In the genomic region with DNA sequence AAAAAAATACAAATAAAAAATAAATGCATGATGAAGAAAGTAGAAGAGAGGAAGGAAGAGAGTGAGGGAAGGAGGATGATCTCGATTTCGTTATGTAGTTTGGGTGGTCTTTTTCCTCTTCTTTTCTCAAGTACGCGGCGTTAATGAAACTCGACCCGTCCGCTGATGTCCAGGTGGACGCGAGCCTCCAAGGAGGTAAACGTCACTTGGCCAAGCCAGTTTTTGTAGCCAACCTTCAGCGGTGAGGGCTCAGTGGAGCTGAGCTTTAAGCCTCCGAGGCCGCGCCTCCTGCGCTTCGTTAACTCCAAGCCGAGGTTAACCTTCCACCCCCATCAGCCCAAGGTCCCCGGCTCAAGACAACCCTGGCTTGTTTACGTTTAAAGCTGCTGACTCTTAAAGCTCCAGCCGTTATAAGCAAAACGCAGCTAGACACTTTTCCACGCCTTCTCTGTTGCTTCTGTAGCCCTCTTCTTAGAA, we compare ENCODE assay signal across 2 cellular contexts.
TF ChIP-seq lines count a peak whose summit lies in the region.

No MANE protein-coding gene starts in this region.

TF ChIP-seq in HEK293, 187 proteins besides CTCF, POLR2A, EP300 and RAD21 (continued from another document and continues in another):
- peak; percentile 43; the same call in 1 of the 2 replicates for TF ChIP-seq ZFHX2 (tag by site-specific recombination; conservative IDR thresholded peaks at IDR 0.05)
- TF ChIP-seq GFI1B (tag by site-specific recombination; IDR thresholded peaks at IDR 0.05) = no peak
- TF ChIP-seq, protein P1, sequence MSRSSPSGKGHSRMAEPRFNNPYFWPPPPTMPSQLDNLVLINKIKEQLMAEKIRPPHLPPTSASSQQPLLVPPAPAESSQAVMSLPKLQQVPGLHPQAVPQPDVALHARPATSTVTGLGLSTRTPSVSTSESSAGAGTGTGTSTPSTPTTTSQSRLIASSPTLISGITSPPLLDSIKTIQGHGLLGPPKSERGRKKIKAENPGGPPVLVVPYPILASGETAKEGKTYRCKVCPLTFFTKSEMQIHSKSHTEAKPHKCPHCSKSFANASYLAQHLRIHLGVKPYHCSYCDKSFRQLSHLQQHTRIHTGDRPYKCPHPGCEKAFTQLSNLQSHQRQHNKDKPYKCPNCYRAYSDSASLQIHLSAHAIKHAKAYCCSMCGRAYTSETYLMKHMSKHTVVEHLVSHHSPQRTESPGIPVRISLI (tag by site-specific recombination; IDR thresholded peaks at IDR 0.05) = peak; percentile 61; the same call in 1 of the 2 replicates
- no peak for TF ChIP-seq SETDB1 (IDR thresholded peaks at IDR 0.05; ENCODE audit: insufficient read length, low read length)
- 0 out of 2 replicates have a peak, but pooled peaks have one; percentile 52 for TF ChIP-seq ZFP37 (tag by site-specific recombination; IDR thresholded peaks at IDR 0.05)
- no peak for TF ChIP-seq ZNF24 (tag by site-specific recombination; IDR thresholded peaks at IDR 0.05)
- TF ChIP-seq ZBTB7A (tag by site-specific recombination; IDR thresholded peaks at IDR 0.05; ENCODE audit: low read depth) = 0 out of 2 replicates have a peak, but pooled peaks have one; percentile 40
- TF ChIP-seq TRIM28 (IDR thresholded peaks at IDR 0.05; ENCODE audit: borderline replicate concordance, low read length) = no peak
- TF ChIP-seq, protein P2, sequence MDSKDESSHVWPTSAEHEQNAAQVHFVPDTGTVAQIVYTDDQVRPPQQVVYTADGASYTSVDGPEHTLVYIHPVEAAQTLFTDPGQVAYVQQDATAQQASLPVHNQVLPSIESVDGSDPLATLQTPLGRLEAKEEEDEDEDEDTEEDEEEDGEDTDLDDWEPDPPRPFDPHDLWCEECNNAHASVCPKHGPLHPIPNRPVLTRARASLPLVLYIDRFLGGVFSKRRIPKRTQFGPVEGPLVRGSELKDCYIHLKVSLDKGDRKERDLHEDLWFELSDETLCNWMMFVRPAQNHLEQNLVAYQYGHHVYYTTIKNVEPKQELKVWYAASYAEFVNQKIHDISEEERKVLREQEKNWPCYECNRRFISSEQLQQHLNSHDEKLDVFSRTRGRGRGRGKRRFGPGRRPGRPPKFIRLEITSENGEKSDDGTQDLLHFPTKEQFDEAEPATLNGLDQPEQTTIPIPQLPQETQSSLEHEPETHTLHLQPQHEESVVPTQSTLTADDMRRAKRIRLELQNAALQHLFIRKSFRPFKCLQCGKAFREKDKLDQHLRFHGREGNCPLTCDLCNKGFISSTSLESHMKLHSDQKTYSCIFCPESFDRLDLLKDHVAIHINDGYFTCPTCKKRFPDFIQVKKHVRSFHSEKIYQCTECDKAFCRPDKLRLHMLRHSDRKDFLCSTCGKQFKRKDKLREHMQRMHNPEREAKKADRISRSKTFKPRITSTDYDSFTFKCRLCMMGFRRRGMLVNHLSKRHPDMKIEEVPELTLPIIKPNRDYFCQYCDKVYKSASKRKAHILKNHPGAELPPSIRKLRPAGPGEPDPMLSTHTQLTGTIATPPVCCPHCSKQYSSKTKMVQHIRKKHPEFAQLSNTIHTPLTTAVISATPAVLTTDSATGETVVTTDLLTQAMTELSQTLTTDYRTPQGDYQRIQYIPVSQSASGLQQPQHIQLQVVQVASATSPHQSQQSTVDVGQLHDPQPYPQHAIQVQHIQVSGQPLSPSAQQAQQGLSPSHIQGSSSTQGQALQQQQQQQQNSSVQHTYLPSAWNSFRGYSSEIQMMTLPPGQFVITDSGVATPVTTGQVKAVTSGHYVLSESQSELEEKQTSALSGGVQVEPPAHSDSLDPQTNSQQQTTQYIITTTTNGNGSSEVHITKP (tag by site-specific recombination; IDR thresholded peaks at IDR 0.05) = peak; percentile 3; the same call in 1 of the 2 replicates
- TF ChIP-seq, protein P3, sequence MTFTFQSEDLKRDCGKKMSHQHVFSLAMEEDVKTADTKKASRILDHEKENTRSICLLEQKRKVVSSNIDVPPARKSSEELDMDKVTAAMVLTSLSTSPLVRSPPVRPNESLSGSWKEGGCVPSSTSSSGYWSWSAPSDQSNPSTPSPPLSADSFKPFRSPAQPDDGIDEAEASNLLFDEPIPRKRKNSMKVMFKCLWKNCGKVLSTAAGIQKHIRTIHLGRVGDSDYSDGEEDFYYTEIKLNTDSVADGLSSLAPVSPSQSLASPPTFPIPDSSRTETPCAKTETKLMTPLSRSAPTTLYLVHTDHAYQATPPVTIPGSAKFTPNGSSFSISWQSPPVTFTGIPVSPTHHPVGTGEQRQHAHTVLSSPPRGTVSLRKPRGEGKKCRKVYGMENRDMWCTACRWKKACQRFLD (tag by site-specific recombination; IDR thresholded peaks at IDR 0.05) = no peak
- TF ChIP-seq ZBTB21 (tag by site-specific recombination; IDR thresholded peaks at IDR 0.05) = no peak
- 0 out of 2 replicates have a peak, but pooled peaks have one; percentile 47 for TF ChIP-seq ZNF777 (tag by site-specific recombination; IDR thresholded peaks at IDR 0.05; ENCODE audit: borderline replicate concordance)
- no peak for TF ChIP-seq ZNF404 (tag by site-specific recombination; IDR thresholded peaks at IDR 0.05)
- TF ChIP-seq ZNF239 (tag by site-specific recombination; IDR thresholded peaks at IDR 0.05) = no peak
- TF ChIP-seq YY1 (tag by site-specific recombination; IDR thresholded peaks at IDR 0.05) = no peak
- TF ChIP-seq, protein P4, sequence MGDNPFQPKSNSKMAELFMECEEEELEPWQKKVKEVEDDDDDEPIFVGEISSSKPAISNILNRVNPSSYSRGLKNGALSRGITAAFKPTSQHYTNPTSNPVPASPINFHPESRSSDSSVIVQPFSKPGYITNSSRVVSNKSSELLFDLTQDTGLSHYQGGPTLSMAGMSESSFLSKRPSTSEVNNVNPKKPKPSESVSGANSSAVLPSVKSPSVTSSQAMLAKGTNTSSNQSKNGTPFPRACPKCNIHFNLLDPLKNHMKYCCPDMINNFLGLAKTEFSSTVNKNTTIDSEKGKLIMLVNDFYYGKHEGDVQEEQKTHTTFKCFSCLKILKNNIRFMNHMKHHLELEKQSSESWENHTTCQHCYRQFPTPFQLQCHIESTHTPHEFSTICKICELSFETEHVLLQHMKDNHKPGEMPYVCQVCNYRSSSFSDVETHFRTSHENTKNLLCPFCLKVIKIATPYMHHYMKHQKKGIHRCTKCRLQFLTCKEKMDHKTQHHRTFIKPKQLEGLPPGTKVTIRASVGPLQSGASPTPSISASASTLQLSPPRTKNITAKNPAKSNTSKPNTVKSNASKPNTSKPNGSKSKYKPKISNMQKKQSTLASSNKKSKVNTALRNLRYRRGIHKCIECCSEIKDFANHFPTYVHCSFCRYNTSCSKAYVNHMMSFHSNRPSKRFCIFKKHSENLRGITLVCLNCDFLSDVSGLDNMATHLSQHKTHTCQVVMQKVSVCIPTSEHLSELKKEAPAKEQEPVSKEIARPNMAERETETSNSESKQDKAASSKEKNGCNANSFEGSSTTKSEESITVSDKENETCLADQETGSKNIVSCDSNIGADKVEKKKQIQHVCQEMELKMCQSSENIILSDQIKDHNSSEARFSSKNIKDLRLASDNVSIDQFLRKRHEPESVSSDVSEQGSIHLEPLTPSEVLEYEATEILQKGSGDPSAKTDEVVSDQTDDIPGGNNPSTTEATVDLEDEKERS (tag by site-specific recombination; IDR thresholded peaks at IDR 0.05) = no peak
- TF ChIP-seq ZBTB48 (tag by site-specific recombination; IDR thresholded peaks at IDR 0.05) = no peak
- no peak for TF ChIP-seq ZSCAN23 (tag by site-specific recombination; IDR thresholded peaks at IDR 0.05)
- TF ChIP-seq ZNF175 (tag by site-specific recombination; IDR thresholded peaks at IDR 0.05) = no peak
- no peak for TF ChIP-seq ZNF394 (tag by site-specific recombination; IDR thresholded peaks at IDR 0.05; ENCODE audit: borderline replicate concordance)

TF ChIP-seq in K562, 482 proteins besides CTCF, POLR2A, EP300 and RAD21 (continued from another document and continues in another):
- TF ChIP-seq NR2C1 (IDR thresholded peaks at IDR 0.05) = no peak
- TF ChIP-seq NR2C1 (tag; IDR thresholded peaks at IDR 0.05) = 0 out of 2 replicates have a peak, but pooled peaks have one; percentile 29
- TF ChIP-seq, protein P5, sequence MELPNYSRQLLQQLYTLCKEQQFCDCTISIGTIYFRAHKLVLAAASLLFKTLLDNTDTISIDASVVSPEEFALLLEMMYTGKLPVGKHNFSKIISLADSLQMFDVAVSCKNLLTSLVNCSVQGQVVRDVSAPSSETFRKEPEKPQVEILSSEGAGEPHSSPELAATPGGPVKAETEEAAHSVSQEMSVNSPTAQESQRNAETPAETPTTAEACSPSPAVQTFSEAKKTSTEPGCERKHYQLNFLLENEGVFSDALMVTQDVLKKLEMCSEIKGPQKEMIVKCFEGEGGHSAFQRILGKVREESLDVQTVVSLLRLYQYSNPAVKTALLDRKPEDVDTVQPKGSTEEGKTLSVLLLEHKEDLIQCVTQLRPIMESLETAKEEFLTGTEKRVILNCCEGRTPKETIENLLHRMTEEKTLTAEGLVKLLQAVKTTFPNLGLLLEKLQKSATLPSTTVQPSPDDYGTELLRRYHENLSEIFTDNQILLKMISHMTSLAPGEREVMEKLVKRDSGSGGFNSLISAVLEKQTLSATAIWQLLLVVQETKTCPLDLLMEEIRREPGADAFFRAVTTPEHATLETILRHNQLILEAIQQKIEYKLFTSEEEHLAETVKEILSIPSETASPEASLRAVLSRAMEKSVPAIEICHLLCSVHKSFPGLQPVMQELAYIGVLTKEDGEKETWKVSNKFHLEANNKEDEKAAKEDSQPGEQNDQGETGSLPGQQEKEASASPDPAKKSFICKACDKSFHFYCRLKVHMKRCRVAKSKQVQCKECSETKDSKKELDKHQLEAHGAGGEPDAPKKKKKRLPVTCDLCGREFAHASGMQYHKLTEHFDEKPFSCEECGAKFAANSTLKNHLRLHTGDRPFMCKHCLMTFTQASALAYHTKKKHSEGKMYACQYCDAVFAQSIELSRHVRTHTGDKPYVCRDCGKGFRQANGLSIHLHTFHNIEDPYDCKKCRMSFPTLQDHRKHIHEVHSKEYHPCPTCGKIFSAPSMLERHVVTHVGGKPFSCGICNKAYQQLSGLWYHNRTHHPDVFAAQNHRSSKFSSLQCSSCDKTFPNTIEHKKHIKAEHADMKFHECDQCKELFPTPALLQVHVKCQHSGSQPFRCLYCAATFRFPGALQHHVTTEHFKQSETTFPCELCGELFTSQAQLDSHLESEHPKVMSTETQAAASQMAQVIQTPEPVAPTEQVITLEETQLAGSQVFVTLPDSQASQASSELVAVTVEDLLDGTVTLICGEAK (IDR thresholded peaks at IDR 0.05) = peak; percentile 52; the same call in 1 of the 2 replicates
- TF ChIP-seq, protein P5 (CRISPR knock-in tag; IDR thresholded peaks at IDR 0.05) = no peak
- TF ChIP-seq, protein P6, sequence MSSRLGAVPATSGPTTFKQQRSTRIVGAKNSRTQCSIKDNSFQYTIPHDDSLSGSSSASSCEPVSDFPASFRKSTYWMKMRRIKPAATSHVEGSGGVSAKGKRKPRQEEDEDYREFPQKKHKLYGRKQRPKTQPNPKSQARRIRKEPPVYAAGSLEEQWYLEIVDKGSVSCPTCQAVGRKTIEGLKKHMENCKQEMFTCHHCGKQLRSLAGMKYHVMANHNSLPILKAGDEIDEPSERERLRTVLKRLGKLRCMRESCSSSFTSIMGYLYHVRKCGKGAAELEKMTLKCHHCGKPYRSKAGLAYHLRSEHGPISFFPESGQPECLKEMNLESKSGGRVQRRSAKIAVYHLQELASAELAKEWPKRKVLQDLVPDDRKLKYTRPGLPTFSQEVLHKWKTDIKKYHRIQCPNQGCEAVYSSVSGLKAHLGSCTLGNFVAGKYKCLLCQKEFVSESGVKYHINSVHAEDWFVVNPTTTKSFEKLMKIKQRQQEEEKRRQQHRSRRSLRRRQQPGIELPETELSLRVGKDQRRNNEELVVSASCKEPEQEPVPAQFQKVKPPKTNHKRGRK (tag; IDR thresholded peaks at IDR 0.05) = peak; percentile 76
- TF ChIP-seq NR2C2 (CRISPR knock-in tag; IDR thresholded peaks at IDR 0.05) = no peak
- TF ChIP-seq NR2C2 (tag; IDR thresholded peaks at IDR 0.05) = 0 out of 2 replicates have a peak, but pooled peaks have one; percentile 15
- TF ChIP-seq GTF2A2 (tag; IDR thresholded peaks at IDR 0.05) = no peak
- TF ChIP-seq MCM5 (IDR thresholded peaks at IDR 0.05; ENCODE audit: low read depth) = no peak
- no peak for TF ChIP-seq NCOR1 (IDR thresholded peaks at IDR 0.05)
- TF ChIP-seq FOXM1 (IDR thresholded peaks at IDR 0.05; ENCODE audit: low read depth) = peak; percentile 53
- TF ChIP-seq FOXM1 (CRISPR knock-in tag; IDR thresholded peaks at IDR 0.05; ENCODE audit: low read depth) = no peak
